ENCODE assay signal across 28 cellular contexts in genomic region chr17:49869038-49869374, GRCh38. TPM values are rescaled to one million over a fixed set of nuclear protein-coding genes. Genes with fewer than 3 reads are reported as not detected.
"Had no signal": no experiment of that assay in that cellular context is flagged by ENCODE, and none has a peak within 500 bp of the region (broad histone marks: within the 10 kb centered on the region; RNA-seq: fewer than 3 reads in every experiment).

No MANE protein-coding gene starts in this region.

- H2AFZ ChIP-seq: hepatocyte, neural progenitor cell had no signal

- H3K9me3 ChIP-seq: colonic mucosa, gastrocnemius medialis, ovary, psoas muscle, sigmoid colon, testis, tibial artery, upper lobe of left lung had no signal

- H3K27me3 ChIP-seq: colonic mucosa, gastrocnemius medialis, hepatocyte, neural progenitor cell, ovary, testis, tibial artery, upper lobe of left lung had no signal

- H3K4me1 ChIP-seq: colonic mucosa, gastrocnemius medialis, psoas muscle, sigmoid colon, testis, tibial artery had no signal

- H3K4me2 ChIP-seq: hepatocyte, neural progenitor cell had no signal

- H3K36me3 ChIP-seq: colonic mucosa, gastrocnemius medialis, neural progenitor cell, ovary, sigmoid colon, tibial artery, upper lobe of left lung had no signal

- ATAC-seq: esophagus mucosa; gastrocnemius medialis; left lobe of liver; naive thymus-derived CD4-positive, alpha-beta T cell; psoas muscle; right cardiac atrium; stimulated activated memory B cell treated with anti-CD40 and anti-IgM and Interleukin-4, amounts not matched to agents 10 μg/mL and 1 μg/mL and 100 μg/mL, for 72 hours; stimulated activated naive CD8-positive, alpha-beta T cell treated with anti-CD3 and anti-CD28 coated beads, Interleukin-15, amount 100 ng/mL, for 72 hours had no signal

- H3K79me2 ChIP-seq: hepatocyte had no signal

- H3K9ac ChIP-seq: neural progenitor cell had no signal

- DNase-seq: colonic mucosa; effector CD8-positive, alpha-beta T cell; endodermal cell; foreskin fibroblast; gastrocnemius medialis; head of caudate nucleus; kidney; mesenchymal stem cell; midbrain; naive thymus-derived CD4-positive, alpha-beta T cell; nucleus accumbens; ovary; posterior cingulate gyrus; psoas muscle; sigmoid colon; stimulated activated CD4-positive, alpha-beta T cell treated with anti-CD3 and anti-CD28 coated beads, Interleukin-2, amount 100 ng/mL, for 24 hours; stimulated activated CD4-positive, alpha-beta T cell treated with anti-CD3 and anti-CD28 coated beads, Interleukin-4, amount 100 ng/mL, for 24 hours; stimulated activated naive CD8-positive, alpha-beta T cell treated with anti-CD3 and anti-CD28 coated beads, Interleukin-15, amount 100 ng/mL, for 72 hours; testis; tibial artery had no signal

- H3K4me3 ChIP-seq: colonic mucosa, gastrocnemius medialis, hepatocyte, neural progenitor cell, ovary, psoas muscle, sigmoid colon, testis, tibial artery, upper lobe of left lung had no signal

- H3K27ac ChIP-seq: colonic mucosa, epithelial cell of prostate, gastrocnemius medialis, hepatocyte, neural progenitor cell, ovary, psoas muscle, sigmoid colon, testis, tibial artery, upper lobe of left lung had no signal

RNA-seq across cellular contexts. Expression of gene TAC4, which starts 21.1 kb away (rescaled TPM):
- polyA plus RNA-seq: hepatocyte; naive thymus-derived CD4-positive, alpha-beta T cell; ovary; psoas muscle had no signal
